ENCODE assay signal across 8 cellular contexts in genomic region chr17:29293890-29294579, GRCh38. TPM values are rescaled to one million over a fixed set of nuclear protein-coding genes. Genes with fewer than 3 reads are reported as not detected.
DNase-seq lines count a peak whose midpoint lies in the region; FAIRE-seq and TF ChIP-seq lines count a peak whose summit lies in the region.

NUFIP2 (minus strand) TSS chr17:29294148; CDS start chr17:29294059, 89 bp downstream.

- no CpG with 5 or more reads among the region's 31 CpGs for WGBS in neuronal stem cell (ENCODE audit: extremely low coverage in 2 of 2, insufficient read length in 2 of 2, insufficient replicate concordance in 1 of 2), 2 donors

- H3K27me3 ChIP-seq in neuronal stem cell (ENCODE audit: control insufficient read depth in 3 of 3, insufficient read depth in 3 of 3, low read depth in 1 of 3, low read length in 3 of 3), result no peaks in the 10 kb centered on the region

- peak within 1 kb of the TSS; percentile 99 for H3K18ac ChIP-seq in neuronal stem cell (ENCODE audit: low read length)

- peak within 1 kb of the TSS; percentile 99 for H3K4me3 Mint-ChIP-seq in HFFc6
- H3K4me3 Mint-ChIP-seq in activated naive CD4-positive, alpha-beta T cell treated with anti-CD3 and anti-CD28 coated beads, Interleukin-2, amount 10 ng/mL, durations not matched to agents 7 days and 5 days, result peak within 1 kb of the TSS; percentile 98

- H2BK15ac ChIP-seq in neuronal stem cell (ENCODE audit: low read length), result no peak within 1 kb of the TSS

- no peak within 1 kb of the TSS for H4K91ac ChIP-seq in neuronal stem cell (ENCODE audit: low read depth, low read length, poor library complexity)

- H3K4me2 ChIP-seq in neuronal stem cell (ENCODE audit: insufficient read depth, low read length, poor library complexity, severe bottlenecking), result peak within 1 kb of the TSS; percentile 95

- H3K9me3 Mint-ChIP-seq in HFFc6, result peaks cover 4% of the 10 kb centered on the region; the same call in 1 of the 2 replicates
- H3K9me3 Mint-ChIP-seq in activated naive CD4-positive, alpha-beta T cell treated with anti-CD3 and anti-CD28 coated beads, Interleukin-2, amount 10 ng/mL, durations not matched to agents 7 days and 5 days, result no peaks in the 10 kb centered on the region

- FAIRE-seq in frontal cortex (lab: Jason Lieb, UNC), result peak; percentile 90

- peak within 1 kb of the TSS; percentile 100 for H2BK5ac ChIP-seq in neuronal stem cell (ENCODE audit: low read length)

- TF ChIP-seq POLR2A in NB4 (IDR thresholded peaks at IDR 0.05; ENCODE audit: extremely low read depth, insufficient read length), result peak; percentile 99

- peaks cover 37% of the 10 kb centered on the region for H3K4me1 Mint-ChIP-seq in HFFc6 (ENCODE audit: low read depth)
- peaks cover 35% of the 10 kb centered on the region for H3K4me1 Mint-ChIP-seq in activated naive CD4-positive, alpha-beta T cell treated with anti-CD3 and anti-CD28 coated beads, Interleukin-2, amount 10 ng/mL, durations not matched to agents 7 days and 5 days

- H3K9ac ChIP-seq in SK-N-MC (ENCODE audit: insufficient read length) (peak within 1 kb of the TSS; percentile 89), neuronal stem cell (ENCODE audit: low read depth, low read length, poor library complexity) (peak within 1 kb of the TSS; percentile 95)

- CTCF ChIA-PET in activated naive CD4-positive, alpha-beta T cell treated with anti-CD3 and anti-CD28 coated beads, Interleukin-2, amount 10 ng/mL, durations not matched to agents 7 days and 5 days (lab: Charles Lee), result interaction anchor here (0.6 to 1.1 kb wide), 3 partner anchors 24 to 51 kb away, joined by 3 read pairs; no protein-coding TSS in a partner anchor

- peak within 1 kb of the TSS; percentile 95 for H3K4me3 ChIP-seq in NB4 (ENCODE audit: low read depth, low read length)
- peak within 1 kb of the TSS; percentile 84 for H3K4me3 ChIP-seq in SK-N-MC
- peak within 1 kb of the TSS; percentile 89 to 96 for H3K4me3 ChIP-seq in neuronal stem cell (ENCODE audit: low read length in 2 of 2)

- H2BK120ac ChIP-seq in neuronal stem cell (ENCODE audit: low read depth, low read length), result peak within 1 kb of the TSS; percentile 94

- peak within 1 kb of the TSS; percentile 95 for H3K14ac ChIP-seq in neuronal stem cell (ENCODE audit: low read length)

- DNase-seq in GM04503 (ENCODE audit: low read depth) (peak; percentile 91), HFFc6 (peak; percentile 98), NB4 (ENCODE audit: low read depth) (peak; percentile 100), SK-N-MC (ENCODE audit: low read depth, low spot score) (peak; percentile 94), frontal cortex (ENCODE audit: low spot score in 2 of 2) (peak; percentile 95 to 96), neuronal stem cell (ENCODE audit: low spot score) (peak; percentile 97)
- peak; percentile 99 for DNase-seq in activated naive CD4-positive, alpha-beta T cell treated with anti-CD3 and anti-CD28 coated beads, Interleukin-2, amount 10 ng/mL, durations not matched to agents 7 days and 5 days

- TF ChIP-seq CTCF in HFFc6 (IDR thresholded peaks at IDR 0.05) (peak; percentile 21; the same call in 1 of the 2 replicates), NB4 (IDR thresholded peaks at IDR 0.05; ENCODE audit: low read depth, low read length) (no peak), subcutaneous adipose tissue (IDR thresholded peaks at IDR 0.05; ENCODE audit: low read depth) (no peak)

- no peaks in the 10 kb centered on the region for H3K79me1 ChIP-seq in neuronal stem cell (ENCODE audit: low read depth, low read length)

- peaks cover 9% of the 10 kb centered on the region for H3K27me3 Mint-ChIP-seq in HFFc6 (ENCODE audit: insufficient read depth)
- H3K27me3 Mint-ChIP-seq in activated naive CD4-positive, alpha-beta T cell treated with anti-CD3 and anti-CD28 coated beads, Interleukin-2, amount 10 ng/mL, durations not matched to agents 7 days and 5 days, result peaks cover 11% of the 10 kb centered on the region

- peak within 1 kb of the TSS; percentile 76 for H3K4ac ChIP-seq in neuronal stem cell (ENCODE audit: low read length)

- H3K27ac Mint-ChIP-seq in HFFc6, result peak within 1 kb of the TSS; percentile 97
- peak within 1 kb of the TSS; percentile 99 for H3K27ac Mint-ChIP-seq in activated naive CD4-positive, alpha-beta T cell treated with anti-CD3 and anti-CD28 coated beads, Interleukin-2, amount 10 ng/mL, durations not matched to agents 7 days and 5 days

- H3K9me3 ChIP-seq in SK-N-MC (ENCODE audit: low read depth, low read length) (no peaks in the 10 kb centered on the region), neuronal stem cell (replicated peaks in 1 of 2; ENCODE audit: control insufficient read depth in 2 of 2, insufficient read depth in 1 of 2, low read depth in 1 of 2, low read length in 2 of 2) (peaks cover 0 to 11% of the 10 kb centered on the region in 2 donors)

- H3K36me3 Mint-ChIP-seq in HFFc6 (ENCODE audit: low read depth), result peaks cover 30% of the 10 kb centered on the region
- H3K36me3 Mint-ChIP-seq in activated naive CD4-positive, alpha-beta T cell treated with anti-CD3 and anti-CD28 coated beads, Interleukin-2, amount 10 ng/mL, durations not matched to agents 7 days and 5 days, result peaks cover 28% of the 10 kb centered on the region

- peaks cover 1 to 7% of the 10 kb centered on the region in 2 donors for H3K4me1 ChIP-seq in neuronal stem cell (ENCODE audit: control insufficient read depth in 2 of 2, insufficient read depth in 1 of 2, low read depth in 1 of 2, low read length in 2 of 2)

- H4K8ac ChIP-seq in neuronal stem cell (ENCODE audit: low read depth, low read length), result no peak within 1 kb of the TSS

- peak within 1 kb of the TSS; percentile 97 for H2AK5ac ChIP-seq in neuronal stem cell (ENCODE audit: low read depth, low read length)

- peak within 1 kb of the TSS; percentile 93 for H3K27ac ChIP-seq in SK-N-MC
- H3K27ac ChIP-seq in neuronal stem cell (replicated peaks; ENCODE audit: low read length), result peak within 1 kb of the TSS; percentile 99

- H2AFZ ChIP-seq in neuronal stem cell (ENCODE audit: low read length), result peak within 1 kb of the TSS; percentile 76

- peaks cover 18% of the 10 kb centered on the region for H3K36me3 ChIP-seq in SK-N-MC (ENCODE audit: insufficient read depth, low read length)
- H3K36me3 ChIP-seq in neuronal stem cell (replicated peaks in 1 of 2; ENCODE audit: control insufficient read depth in 2 of 2, insufficient read depth in 2 of 2, low read length in 2 of 2), result peaks cover 2 to 19% of the 10 kb centered on the region in 2 donors

- H3K23ac ChIP-seq in neuronal stem cell (ENCODE audit: low read depth, low read length, poor library complexity), result peak within 1 kb of the TSS; percentile 98

- peak within 1 kb of the TSS; percentile 65 for H2BK12ac ChIP-seq in neuronal stem cell (ENCODE audit: low read length)

RNA-seq across cellular contexts. Expression of gene NUFIP2, which starts in this region (rescaled TPM):
- 10 to 100 TPM; 43.8 to 51.8 (median 49.9) TPM for total RNA-seq in HFFc6 (2021; fragmentation: NEBNext Ultra II Directional; extraction: Animal tissue kit (Norgen Biotek cat#: 25700))
- total RNA-seq in frontal cortex (42.4 TPM), subcutaneous adipose tissue (10 to 100 TPM; 32.4 to 45.2 (median 39.4) TPM)
- polyA plus RNA-seq in neuronal stem cell (2013, experiment 1 of 2), result 27.5 TPM
- polyA plus RNA-seq in neuronal stem cell (2013, experiment 2 of 2), result 29.5 TPM

Comparison
In these comparisons a context has a peak if more than half of its experiments do, and no peak if none do; other contexts are left out.
1. Peak in every context shown above with its lines: DNase-seq, H3K4me3 ChIP-seq and H3K27ac ChIP-seq.